In the genomic region with DNA sequence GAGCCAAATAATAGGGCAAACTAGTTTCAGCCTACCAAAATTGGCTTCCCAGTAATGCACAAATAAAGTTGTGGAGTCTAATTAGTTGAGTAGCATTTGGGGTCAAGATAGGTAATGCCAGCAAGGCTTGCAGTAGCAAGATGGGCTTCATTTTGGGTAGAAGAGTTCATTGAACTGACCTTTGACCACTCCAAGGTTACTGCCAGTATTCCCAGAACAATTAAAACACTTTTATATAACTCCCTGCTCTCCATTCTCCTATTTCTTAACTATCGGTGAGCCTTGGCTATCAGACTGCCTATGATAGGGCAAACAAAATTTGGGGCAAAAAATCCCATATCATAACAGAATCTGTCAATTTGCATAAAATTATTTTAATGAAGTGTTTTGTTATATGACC, we compare ENCODE assay signal across 35 cellular contexts. TPM values are rescaled to one million over a fixed set of nuclear protein-coding genes. Genes with fewer than 3 reads are reported as not detected.
"Had no signal": no experiment of that assay in that cellular context is flagged by ENCODE, and none has a peak within 500 bp of the region (broad histone marks: within the 10 kb centered on the region; RNA-seq: fewer than 3 reads in every experiment).

No MANE protein-coding gene starts in this region.

- H3K36me3 Mint-ChIP-seq: natural killer cell; neural progenitor cell; stimulated activated memory B cell treated with anti-CD40 and anti-IgM and Interleukin-4, amounts not matched to agents 10 μg/mL and 1 μg/mL and 100 μg/mL, for 72 hours; type B pancreatic cell had no signal

- H3K4me1 Mint-ChIP-seq: natural killer cell; nephron; neural progenitor cell; stimulated activated memory B cell treated with anti-CD40 and anti-IgM and Interleukin-4, amounts not matched to agents 10 μg/mL and 1 μg/mL and 100 μg/mL, for 72 hours; stimulated activated naive CD8-positive, alpha-beta T cell treated with anti-CD3 and anti-CD28 coated beads, Interleukin-15, amount 100 ng/mL, for 72 hours had no signal

- H3K4me1 ChIP-seq: neural progenitor cell, parathyroid adenoma, psoas muscle, spleen, suprapubic skin, testis, tibial artery, transverse colon, upper lobe of right lung, uterus had no signal

- H2AFZ ChIP-seq: neural progenitor cell, parathyroid adenoma had no signal

- H3K9me3 ChIP-seq: ovary, psoas muscle, spleen, suprapubic skin, testis, tibial artery, transverse colon, upper lobe of right lung, uterus had no signal

- H3K4me3 ChIP-seq: neural progenitor cell, ovary, psoas muscle, skin epidermis, smooth muscle cell, spleen, suprapubic skin, testis, tibial artery, transverse colon, upper lobe of right lung, uterus had no signal

- H3K36me3 ChIP-seq: neural progenitor cell, ovary, spleen, suprapubic skin, tibial artery, transverse colon, upper lobe of right lung, uterus had no signal

- H3K27ac ChIP-seq: neural progenitor cell, ovary, parathyroid adenoma, psoas muscle, skin epidermis, spleen, suprapubic skin, testis, tibial artery, transverse colon, upper lobe of right lung, uterus had no signal

- H3K27me3 ChIP-seq: neural progenitor cell, ovary, suprapubic skin, testis, tibial artery, transverse colon, upper lobe of right lung, uterus had no signal

- H3K9me3 Mint-ChIP-seq: natural killer cell; nephron; neural progenitor cell; stimulated activated memory B cell treated with anti-CD40 and anti-IgM and Interleukin-4, amounts not matched to agents 10 μg/mL and 1 μg/mL and 100 μg/mL, for 72 hours; stimulated activated naive CD8-positive, alpha-beta T cell treated with anti-CD3 and anti-CD28 coated beads, Interleukin-15, amount 100 ng/mL, for 72 hours; type B pancreatic cell had no signal

- DNase-seq: natural killer cell; occipital lobe; ovary; posterior cingulate gyrus; psoas muscle; right cardiac atrium; spleen; stimulated activated CD4-positive, alpha-beta T cell treated with anti-CD3 and anti-CD28 coated beads, Interleukin-12 subunit alpha, Interleukin-12 subunit beta, amount 100 ng/mL, for 4 hours; stimulated activated CD4-positive, alpha-beta T cell treated with anti-CD3 and anti-CD28 coated beads, Interleukin-1b, Interleukin-23, amount 100 ng/mL, for 48 hours; stimulated activated CD4-positive, alpha-beta T cell treated with anti-CD3 and anti-CD28 coated beads, Interleukin-4, amount 100 ng/mL, for 1 hour; stimulated activated CD4-positive, alpha-beta T cell treated with anti-CD3 and anti-CD28 coated beads, Interleukin-4, amount 100 ng/mL, for 4 hours; stimulated activated CD8-positive, alpha-beta memory T cell treated with anti-CD3 and anti-CD28 coated beads, Interleukin-4, amount 100 ng/mL, for 48 hours; stimulated activated naive CD4-positive, alpha-beta T cell; stimulated activated naive CD8-positive, alpha-beta T cell treated with anti-CD3 and anti-CD28 coated beads, Interleukin-15, amount 100 ng/mL, for 72 hours; stimulated activated naive CD8-positive, alpha-beta T cell treated with anti-CD3 and anti-CD28 coated beads, Interleukin-15, Interleukin-2, amounts not matched to agents 100 U/mL and 50 U/mL, for 24 hours; substantia nigra; testis; tibial artery; transverse colon; upper lobe of right lung; uterus had no signal

- H3K4me2 ChIP-seq: neural progenitor cell, smooth muscle cell had no signal

- H3K27me3 Mint-ChIP-seq: progenitor cell of endocrine pancreas; stimulated activated memory B cell treated with anti-CD40 and anti-IgM and Interleukin-4, amounts not matched to agents 10 μg/mL and 1 μg/mL and 100 μg/mL, for 72 hours; stimulated activated naive CD8-positive, alpha-beta T cell treated with anti-CD3 and anti-CD28 coated beads, Interleukin-15, amount 100 ng/mL, for 72 hours; type B pancreatic cell had no signal

- H3K9ac ChIP-seq: neural progenitor cell, parathyroid adenoma had no signal

- H3K79me2 ChIP-seq: parathyroid adenoma had no signal

- H3K27ac Mint-ChIP-seq: natural killer cell; nephron; neural progenitor cell; progenitor cell of endocrine pancreas; stimulated activated memory B cell treated with anti-CD40 and anti-IgM and Interleukin-4, amounts not matched to agents 10 μg/mL and 1 μg/mL and 100 μg/mL, for 72 hours; stimulated activated naive CD8-positive, alpha-beta T cell treated with anti-CD3 and anti-CD28 coated beads, Interleukin-15, amount 100 ng/mL, for 72 hours; type B pancreatic cell had no signal

- ATAC-seq: natural killer cell; psoas muscle; right cardiac atrium; sciatic nerve; stimulated activated memory B cell treated with anti-CD40 and anti-IgM and Interleukin-4, amounts not matched to agents 10 μg/mL and 1 μg/mL and 100 μg/mL, for 72 hours; stimulated activated naive CD8-positive, alpha-beta T cell treated with anti-CD3 and anti-CD28 coated beads, Interleukin-15, amount 100 ng/mL, for 72 hours; stimulated activated naive CD8-positive, alpha-beta T cell treated with anti-CD3 and anti-CD28 coated beads, Interleukin-15, Interleukin-2, amounts not matched to agents 100 U/mL and 50 U/mL, for 24 hours; upper lobe of right lung had no signal

- H3K4me3 Mint-ChIP-seq: natural killer cell; nephron; neural progenitor cell; stimulated activated memory B cell treated with anti-CD40 and anti-IgM and Interleukin-4, amounts not matched to agents 10 μg/mL and 1 μg/mL and 100 μg/mL, for 72 hours; stimulated activated naive CD8-positive, alpha-beta T cell treated with anti-CD3 and anti-CD28 coated beads, Interleukin-15, amount 100 ng/mL, for 72 hours; type B pancreatic cell had no signal

RNA-seq across cellular contexts. Expression of gene DNAAF6, which starts 7.1 kb away (rescaled TPM):
- total RNA-seq: natural killer cell, occipital lobe, osteoblast, progenitor cell of endocrine pancreas, psoas muscle, renal cortical epithelial cell, right cardiac atrium, sciatic nerve, smooth muscle cell, spleen, suprapubic skin, transverse colon, upper lobe of right lung, urinary bladder had no signal
- polyA plus RNA-seq: neural cell, ovary, psoas muscle, right cardiac atrium, smooth muscle cell, spleen, urinary bladder had no signal

RNA-seq across cellular contexts. Expression of gene NUP62CL, which starts 7.2 kb away (rescaled TPM):
- total RNA-seq: osteoblast had no signal
- polyA plus RNA-seq: smooth muscle cell had no signal
